8 cellular contexts compared by ENCODE assay signal in the genomic region with DNA sequence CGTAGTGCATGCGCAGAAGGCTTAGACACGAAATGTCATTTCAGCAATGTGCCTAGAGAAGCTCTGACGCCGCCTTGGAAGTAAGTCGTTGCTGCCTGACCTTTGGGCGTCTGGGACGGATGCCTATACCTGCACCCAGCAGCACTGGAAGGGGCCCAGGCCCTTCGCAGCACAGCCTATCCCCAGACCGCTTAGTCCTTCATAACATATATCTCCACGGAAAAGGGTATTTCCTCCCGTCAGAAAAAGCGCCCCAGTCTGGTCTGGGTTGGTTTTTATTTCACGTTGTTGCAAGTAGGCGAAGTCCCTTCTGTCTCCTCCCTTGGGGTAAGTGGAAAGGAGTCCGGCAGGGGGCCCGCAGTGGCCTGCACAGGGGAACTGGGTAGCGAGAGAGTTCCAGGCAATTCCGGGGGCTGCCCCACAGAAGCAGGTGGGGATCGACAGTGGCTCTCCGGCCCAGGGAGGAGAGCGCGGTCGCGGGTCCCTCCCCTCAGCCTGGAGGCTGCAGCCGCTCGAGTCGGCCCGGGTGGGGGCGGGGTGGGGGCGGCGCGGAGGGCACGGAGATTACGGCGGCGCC. TPM values are rescaled to one million over a fixed set of nuclear protein-coding genes. Genes with fewer than 3 reads are reported as not detected.
DNase-seq lines count a peak whose midpoint lies in the region; ATAC-seq and TF ChIP-seq lines count a peak whose summit lies in the region.

No MANE protein-coding gene starts in this region.

- H2BK15ac ChIP-seq in mesenchymal stem cell (ENCODE audit: low read depth, poor library complexity, severe bottlenecking): no peak overlapping the region

- H4K91ac ChIP-seq in mesenchymal stem cell (ENCODE audit: low read length): no peak overlapping the region

- no peaks in the 10 kb centered on the region for H3K36me3 ChIP-seq in mesenchymal stem cell (ENCODE audit: control insufficient read depth in 1 of 2, insufficient read depth in 2 of 2, low read depth in 1 of 2, low read length in 2 of 2)
- no peaks in the 10 kb centered on the region for H3K36me3 ChIP-seq in uterus

- no peak overlapping the region for H3K14ac ChIP-seq in mesenchymal stem cell (ENCODE audit: low read length in 2 of 2)

- peaks cover 33 to 53% of the 10 kb centered on the region in 2 experiments for H3K27me3 ChIP-seq in mesenchymal stem cell (ENCODE audit: control insufficient read depth in 1 of 2, insufficient read depth in 1 of 2, low read length in 2 of 2)
- H3K27me3 ChIP-seq in uterus: peaks cover 0 to 30% of the 10 kb centered on the region in 2 donors

- peak overlapping the region in 1 of 2 experiments; percentile 49 for H2BK12ac ChIP-seq in mesenchymal stem cell (ENCODE audit: low read length in 2 of 2)

- H3K18ac ChIP-seq in mesenchymal stem cell (ENCODE audit: low read depth in 1 of 2, low read length in 2 of 2): peak overlapping the region in 1 of 2 experiments; percentile 61

- no peaks in the 10 kb centered on the region for H3K9me3 ChIP-seq in mesenchymal stem cell (ENCODE audit: control insufficient read depth, low read length)
- no peaks in the 10 kb centered on the region for H3K9me3 ChIP-seq in uterus

- H3K9ac ChIP-seq in mesenchymal stem cell (ENCODE audit: low read length): no peak overlapping the region

- TF ChIP-seq POLR2A in uterus (IDR thresholded peaks at IDR 0.05): no peak

- H3K4me3 ChIP-seq in choroid plexus epithelial cell (ENCODE audit: low read depth, low read length): peak overlapping the region; percentile 54
- H3K4me3 ChIP-seq in mesenchymal stem cell (ENCODE audit: insufficient read depth in 1 of 2, low read depth in 1 of 2, low read length in 2 of 2): peak overlapping the region; percentile 57 to 77
- H3K4me3 ChIP-seq in uterus: peak overlapping the region; percentile 12 to 27

- peak overlapping the region; percentile 47 for H3K4me3 Mint-ChIP-seq in activated naive CD8-positive, alpha-beta T cell
- no peak overlapping the region for H3K4me3 Mint-ChIP-seq in activated naive CD8-positive, alpha-beta T cell treated with anti-CD3 and anti-CD28 coated beads for 36 hours

- H3K79me1 ChIP-seq in mesenchymal stem cell (replicated peaks; ENCODE audit: low read length, poor library complexity, severe bottlenecking): no peaks in the 10 kb centered on the region

- no peak for DNase-seq in activated naive CD8-positive, alpha-beta T cell treated with anti-CD3 and anti-CD28 coated beads for 36 hours
- DNase-seq in choroid plexus epithelial cell (ENCODE audit: low read depth) (peak; percentile 30), mesenchymal stem cell (peak; percentile 60), uterus (no peak), left colon (no peak)

- peak; percentile 28 for TF ChIP-seq CTCF in choroid plexus epithelial cell (conservative IDR thresholded peaks at IDR 0.05; ENCODE audit: low read depth, low read length)
- TF ChIP-seq CTCF in uterus (IDR thresholded peaks at IDR 0.05): no peak

- H2AK5ac ChIP-seq in mesenchymal stem cell (ENCODE audit: low read length, severe bottlenecking): no peak overlapping the region

- 5% methylated on average over 29 of the region's 37 CpGs for WGBS in mesenchymal stem cell

- H3K27ac Mint-ChIP-seq in activated naive CD8-positive, alpha-beta T cell: no peak overlapping the region
- H3K27ac Mint-ChIP-seq in activated naive CD8-positive, alpha-beta T cell treated with anti-CD3 and anti-CD28 coated beads for 36 hours: no peak overlapping the region

- H3K9me3 Mint-ChIP-seq in activated naive CD8-positive, alpha-beta T cell (ENCODE audit: low read depth): no peaks in the 10 kb centered on the region
- H3K9me3 Mint-ChIP-seq in activated naive CD8-positive, alpha-beta T cell treated with anti-CD3 and anti-CD28 coated beads for 36 hours: no peaks in the 10 kb centered on the region

- ATAC-seq in GM18907 (IDR thresholded peaks at IDR 0.05; ENCODE audit: unreplicated experiment): no peak
- no peak for ATAC-seq in left colon
- no peak for ATAC-seq in GM19467 (IDR thresholded peaks at IDR 0.05; ENCODE audit: unreplicated experiment)

- no peak overlapping the region for H3K4ac ChIP-seq in mesenchymal stem cell (ENCODE audit: low read depth in 1 of 2, low read length in 2 of 2)

- no peak overlapping the region for H2BK5ac ChIP-seq in mesenchymal stem cell (ENCODE audit: low read depth, low read length, poor library complexity, severe bottlenecking)

- peak overlapping the region; percentile 100 for H3K4me2 ChIP-seq in mesenchymal stem cell (ENCODE audit: low read length, poor library complexity, severe bottlenecking)

- peaks cover 20% of the 10 kb centered on the region for H3K4me1 Mint-ChIP-seq in activated naive CD8-positive, alpha-beta T cell (ENCODE audit: low read depth)
- peaks cover 9% of the 10 kb centered on the region for H3K4me1 Mint-ChIP-seq in activated naive CD8-positive, alpha-beta T cell treated with anti-CD3 and anti-CD28 coated beads for 36 hours

- intact Hi-C loops in uterus (cut with DNase I; ENCODE audit: low total_unique reads): no loop called here
- intact Hi-C loops in left colon (cut with DNase I, micrococcal nuclease): no loop called here

- H3K27ac ChIP-seq in mesenchymal stem cell (ENCODE audit: low read length, poor library complexity, severe bottlenecking): no peak overlapping the region
- peak overlapping the region in 1 of 2 donors; percentile 13 for H3K27ac ChIP-seq in uterus

- H2AFZ ChIP-seq in mesenchymal stem cell (ENCODE audit: low read depth, low read length): no peak overlapping the region

- H3K23ac ChIP-seq in mesenchymal stem cell (ENCODE audit: low read length in 2 of 2): no peak overlapping the region

- no peak overlapping the region for H2BK120ac ChIP-seq in mesenchymal stem cell (ENCODE audit: low read depth, low read length)

- H3K27me3 Mint-ChIP-seq in activated naive CD8-positive, alpha-beta T cell: peaks cover 35% of the 10 kb centered on the region
- peaks cover 67% of the 10 kb centered on the region for H3K27me3 Mint-ChIP-seq in activated naive CD8-positive, alpha-beta T cell treated with anti-CD3 and anti-CD28 coated beads for 36 hours

- H3K4me1 ChIP-seq in mesenchymal stem cell (ENCODE audit: control insufficient read depth, insufficient read depth, low read depth, low read length) (peaks cover 26% of the 10 kb centered on the region), uterus (peaks cover 0 to 4% of the 10 kb centered on the region in 2 donors)

- H4K8ac ChIP-seq in mesenchymal stem cell (ENCODE audit: low read length): no peak overlapping the region

- H3K36me3 Mint-ChIP-seq in activated naive CD8-positive, alpha-beta T cell: no peaks in the 10 kb centered on the region
- H3K36me3 Mint-ChIP-seq in activated naive CD8-positive, alpha-beta T cell treated with anti-CD3 and anti-CD28 coated beads for 36 hours: no peaks in the 10 kb centered on the region

RNA-seq across cellular contexts. Expression of a gene that starts 0.6 kb away (rescaled TPM):
- not detected for total RNA-seq in activated naive CD8-positive, alpha-beta T cell treated with anti-CD3 and anti-CD28 coated beads for 36 hours
- polyA plus RNA-seq in mesenchymal stem cell (2013, experiment 1 of 2): 1.7 TPM
- 1.8 TPM for polyA plus RNA-seq in mesenchymal stem cell (2013, experiment 2 of 2)
- total RNA-seq in uterus (1 to 10 TPM in 3 of 4 donors, not detected in 1; 2.0 to 8.8 (median 8.4) TPM), left colon (under 1 TPM; 0.06 to 0.56 TPM)

Comparison
In these comparisons a context has a peak if more than half of its experiments do, and no peak if none do; other contexts are left out.
1. DNase-seq: peak in choroid plexus epithelial cell (single experiment) and mesenchymal stem cell (single experiment); none in activated naive CD8-positive, alpha-beta T cell treated with anti-CD3 and anti-CD28 coated beads for 36 hours (single experiment), uterus (0 of 2) and left colon (0 of 2).
2. Peak in every context shown above with its lines, with median percentiles within 50 percentile points of each other: H3K4me3 ChIP-seq.